Comparison of ENCODE assay signal across 30 cellular contexts in the genomic region with DNA sequence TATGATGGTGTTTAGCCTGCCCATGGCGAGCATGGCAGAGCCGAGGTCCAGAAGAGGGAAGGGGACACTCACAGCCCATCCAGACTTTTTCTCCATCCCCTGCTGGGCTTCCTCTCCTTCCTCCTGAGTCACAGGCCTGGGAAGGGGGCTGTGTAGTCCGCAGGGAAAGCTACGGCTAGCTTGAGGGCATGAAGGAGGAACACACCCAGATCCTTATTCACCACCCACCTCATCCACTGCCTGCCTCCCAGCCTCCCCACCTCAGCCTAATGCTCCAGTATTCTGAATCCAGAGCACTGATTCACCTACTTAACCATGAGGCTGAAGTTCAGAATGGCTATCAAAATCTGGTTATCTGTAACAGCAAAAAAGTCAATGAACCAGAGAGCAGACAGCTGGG.
A peak's percentile ranks its signal among the peaks of the same experiment; 100 is the strongest.
DNase-seq lines count a peak whose midpoint lies in the region; ATAC-seq and TF ChIP-seq lines count a peak whose summit lies in the region.
"Had no signal": no experiment of that assay in that cellular context is flagged by ENCODE, and none has a peak within 500 bp of the region (broad histone marks: within the 10 kb centered on the region; RNA-seq: fewer than 3 reads in every experiment).

No MANE protein-coding gene starts in this region.

- ATAC-seq in GM21390 (IDR thresholded peaks at IDR 0.05; ENCODE audit: unreplicated experiment): no peak
- ATAC-seq: activated T-cell treated with anti-CD3 and anti-CD28 coated beads, Interleukin-2, amount 50 U/mL, for 4 hours; left lobe of liver; sciatic nerve had no signal

- peak overlapping the region; percentile 15 for H3K27ac Mint-ChIP-seq in osteocyte (ENCODE audit: unreplicated experiment)
- H3K27ac Mint-ChIP-seq: memory B cell had no signal

- no peak overlapping the region for H3K27ac ChIP-seq in SJCRH30
- H3K27ac ChIP-seq: brain microvascular endothelial cell, epithelial cell of prostate, prostate gland, SK-N-MC, tibial artery had no signal

- no peaks in the 10 kb centered on the region for H3K9me3 ChIP-seq in SJCRH30 (replicated peaks)
- H3K9me3 ChIP-seq: BE2C, prostate gland, tibial artery had no signal

- H3K4me3 ChIP-seq in choroid plexus epithelial cell (ENCODE audit: low read depth, low read length) (no peak overlapping the region), SJCRH30 (no peak overlapping the region)
- H3K4me3 ChIP-seq: prostate gland, SK-N-MC, tibial artery had no signal

- H3K4me1 Mint-ChIP-seq in osteocyte (ENCODE audit: unreplicated experiment): peaks cover 30% of the 10 kb centered on the region

- H3K36me3 ChIP-seq in SJCRH30: no peaks in the 10 kb centered on the region
- H3K36me3 ChIP-seq: BE2C, prostate gland had no signal

- peaks cover 49% of the 10 kb centered on the region for H3K36me3 Mint-ChIP-seq in osteocyte (ENCODE audit: unreplicated experiment)
- H3K36me3 Mint-ChIP-seq: memory B cell had no signal

- H3K4me3 Mint-ChIP-seq in osteocyte (ENCODE audit: unreplicated experiment): no peak overlapping the region
- H3K4me3 Mint-ChIP-seq: activated T-cell treated with anti-CD3 and anti-CD28 coated beads, Interleukin-2, amount 50 U/mL, for 4 hours; memory B cell had no signal

- no peaks in the 10 kb centered on the region for H3K27me3 ChIP-seq in SJCRH30
- H3K27me3 ChIP-seq: BE2C, brain microvascular endothelial cell, tibial artery had no signal

- H3K27me3 Mint-ChIP-seq in osteocyte (ENCODE audit: unreplicated experiment): no peaks in the 10 kb centered on the region

- TF ChIP-seq CTCF in choroid plexus epithelial cell (conservative IDR thresholded peaks at IDR 0.05; ENCODE audit: low read depth, low read length) (no peak), osteocyte (IDR thresholded peaks at IDR 0.05) (no peak)

- no peaks in the 10 kb centered on the region for H3K9me3 Mint-ChIP-seq in osteocyte (ENCODE audit: unreplicated experiment)
- H3K9me3 Mint-ChIP-seq: activated T-cell treated with anti-CD3 and anti-CD28 coated beads, Interleukin-2, amount 50 U/mL, for 4 hours; memory B cell had no signal

- H3K4me1 ChIP-seq in SJCRH30: no peaks in the 10 kb centered on the region
- H3K4me1 ChIP-seq: BE2C, prostate gland, tibial artery had no signal

- DNase-seq in EL (peak; percentile 80), NCI-H226 (peak; percentile 9), choroid plexus epithelial cell (ENCODE audit: low read depth) (peak; percentile 15), osteocyte (ENCODE audit: extremely low spot score, unreplicated experiment) (no peak), germinal center (ENCODE audit: low spot score) (no peak), SJCRH30 (no peak)
- DNase-seq: activated CD4-positive, alpha-beta T cell treated with anti-CD3 and anti-CD28 coated beads, Interleukin-2, amount 50 U/mL, for 1 hour; activated CD4-positive, CD25-positive, alpha-beta regulatory T cell; activated T-cell treated with anti-CD3 and anti-CD28 coated beads, Interleukin-2, amount 50 U/mL, for 4 hours; BE2C; brain microvascular endothelial cell; DMS153; effector CD4-positive, alpha-beta T cell; GDM1; NCI-H1105; NCI-H187; NCI-H2171; NCI-H510A treated with DMSO at 0.1 percent for 48 hours; OCI-M1; stimulated activated CD4-positive, alpha-beta T cell treated with anti-CD3 and anti-CD28 coated beads, Interleukin-12 subunit alpha, Interleukin-12 subunit beta, amount 100 ng/mL, for 4 hours; stimulated activated CD4-positive, alpha-beta T cell treated with anti-CD3 and anti-CD28 coated beads, Interleukin-2, amount 100 ng/mL, for 48 hours; T-helper 1 cell; tibial artery had no signal

Comparison
In these comparisons a context has a peak if more than half of its experiments do, and no peak if none do; other contexts are left out.
1. DNase-seq: peak in EL (single experiment), NCI-H226 (single experiment) and choroid plexus epithelial cell (single experiment); none in osteocyte (single experiment), germinal center (single experiment) and SJCRH30 (0 of 2).